In genomic region chr9:22079873-22080341, GRCh38 we compare ENCODE assay signal across 9 cellular contexts.
DNase-seq lines count a peak whose midpoint lies in the region; ATAC-seq, FAIRE-seq and TF ChIP-seq lines count a peak whose summit lies in the region.
"Had no signal": no experiment of that assay in that cellular context is flagged by ENCODE, and none has a peak within 500 bp of the region (broad histone marks: within the 10 kb centered on the region; RNA-seq: fewer than 3 reads in every experiment).

No MANE protein-coding gene starts in this region.

- H3K9me3 Mint-ChIP-seq in activated naive CD8-positive, alpha-beta T cell (ENCODE audit: low read depth): no peaks in the 10 kb centered on the region
- no peaks in the 10 kb centered on the region for H3K9me3 Mint-ChIP-seq in WTC11

- no peaks in the 10 kb centered on the region for H3K36me3 ChIP-seq in mucosa of descending colon (ENCODE audit: low read depth)

- peak overlapping the region; percentile 81 for H3K4me3 Mint-ChIP-seq in activated naive CD8-positive, alpha-beta T cell
- H3K4me3 Mint-ChIP-seq in WTC11: no peak overlapping the region
- H3K4me3 Mint-ChIP-seq: B cell had no signal

- H3K36me3 Mint-ChIP-seq in activated naive CD8-positive, alpha-beta T cell: peaks cover 10% of the 10 kb centered on the region
- H3K36me3 Mint-ChIP-seq in WTC11: no peaks in the 10 kb centered on the region

- peak; percentile 48 for DNase-seq in activated T-cell treated with anti-CD3 and anti-CD28 coated beads for 24 hours (ENCODE audit: low read depth)
- no peak for DNase-seq in activated T-cell treated with anti-CD3 and anti-CD28 coated beads, Interleukin-2, amount 50 U/mL, for 1 hour
- DNase-seq in mucosa of descending colon: peak in 1 of 3 donors; percentile 15
- no peak for DNase-seq in GM12891 (ENCODE audit: insufficient read length, low spot score)
- DNase-seq in RPMI8226: no peak
- DNase-seq in WTC11 (ENCODE audit: low spot score): no peak

- no peak for FAIRE-seq in GM12891 (lab: Jason Lieb, UNC)

- POLR2A ChIA-PET in WTC11 (lab: Charles Lee): no interaction called here

- TF ChIP-seq CTCF in mucosa of descending colon (IDR thresholded peaks at IDR 0.05): no peak
- TF ChIP-seq CTCF in WTC11 (IDR thresholded peaks at IDR 0.05): no peak

- CTCF ChIA-PET in WTC11 (lab: Charles Lee): interaction anchor here (1.2 kb wide), 1 partner anchor 25 kb away, joined by 3 read pairs; no protein-coding TSS in a partner anchor

- no peaks in the 10 kb centered on the region for H3K4me1 ChIP-seq in mucosa of descending colon (ENCODE audit: low read depth)

- ATAC-seq in HG03432 (IDR thresholded peaks at IDR 0.05; ENCODE audit: unreplicated experiment) (peak; percentile 97), mucosa of descending colon (peak; percentile 34), WTC11 (no peak)

- H3K9me3 ChIP-seq in mucosa of descending colon: no peaks in the 10 kb centered on the region

- peaks cover 51% of the 10 kb centered on the region for H3K4me1 Mint-ChIP-seq in activated naive CD8-positive, alpha-beta T cell (ENCODE audit: low read depth)
- H3K4me1 Mint-ChIP-seq in WTC11: peaks cover 16% of the 10 kb centered on the region

- peak overlapping the region; percentile 67 for H3K27ac Mint-ChIP-seq in activated naive CD8-positive, alpha-beta T cell
- H3K27ac Mint-ChIP-seq in WTC11: no peak overlapping the region
- H3K27ac Mint-ChIP-seq: B cell had no signal

- no peak overlapping the region for H3K4me3 ChIP-seq in mucosa of descending colon

- no peak for TF ChIP-seq POLR2A in GM12891 (IDR thresholded peaks at IDR 0.05; ENCODE audit: low read depth, low read length)

- intact Hi-C loops in mucosa of descending colon (cut with DNase I, micrococcal nuclease): no loop called here

- H3K27me3 Mint-ChIP-seq in activated naive CD8-positive, alpha-beta T cell: peaks cover 4% of the 10 kb centered on the region
- H3K27me3 Mint-ChIP-seq in WTC11 (ENCODE audit: low read depth): no peaks in the 10 kb centered on the region

TF ChIP-seq in GM12891, 5 proteins besides CTCF, POLR2A, EP300 and RAD21:
- TF ChIP-seq POLR2AphosphoS5 (IDR thresholded peaks at IDR 0.05; ENCODE audit: low read depth, low read length) (no peak), SPI1 (IDR thresholded peaks at IDR 0.05; ENCODE audit: low read depth, low read length) (no peak), TAF1 (IDR thresholded peaks at IDR 0.05; ENCODE audit: low read depth, low read length) (no peak), PAX5 (IDR thresholded peaks at IDR 0.05; ENCODE audit: insufficient read depth, low read length, severe bottlenecking) (no peak), POU2F2 (IDR thresholded peaks at IDR 0.05; ENCODE audit: low read depth, low read length) (no peak)

TF ChIP-seq in WTC11, 78 proteins besides CTCF, POLR2A, EP300 and RAD21:
- no peak for TF ChIP-seq MLX (CRISPR knock-in tag; IDR thresholded peaks at IDR 0.05)
- no peak for TF ChIP-seq FOXP4 (CRISPR knock-in tag; IDR thresholded peaks at IDR 0.05)
- TF ChIP-seq ZNF671 (CRISPR knock-in tag; IDR thresholded peaks at IDR 0.05): no peak
- TF ChIP-seq ERG (CRISPR knock-in tag; IDR thresholded peaks at IDR 0.05): no peak
- no peak for TF ChIP-seq MXD4 (CRISPR knock-in tag; IDR thresholded peaks at IDR 0.05; ENCODE audit: borderline replicate concordance)
- TF ChIP-seq USF2 (CRISPR knock-in tag; IDR thresholded peaks at IDR 0.05): no peak
- no peak for TF ChIP-seq GRHL2 (CRISPR knock-in tag; IDR thresholded peaks at IDR 0.05; ENCODE audit: insufficient replicate concordance, severe bottlenecking)
- TF ChIP-seq MAX (CRISPR knock-in tag; IDR thresholded peaks at IDR 0.05): no peak
- no peak for TF ChIP-seq IRF2 (CRISPR knock-in tag; IDR thresholded peaks at IDR 0.05; ENCODE audit: borderline replicate concordance, low read depth)
